Comparison of ENCODE assay signal across 2 cellular contexts in the genomic region with DNA sequence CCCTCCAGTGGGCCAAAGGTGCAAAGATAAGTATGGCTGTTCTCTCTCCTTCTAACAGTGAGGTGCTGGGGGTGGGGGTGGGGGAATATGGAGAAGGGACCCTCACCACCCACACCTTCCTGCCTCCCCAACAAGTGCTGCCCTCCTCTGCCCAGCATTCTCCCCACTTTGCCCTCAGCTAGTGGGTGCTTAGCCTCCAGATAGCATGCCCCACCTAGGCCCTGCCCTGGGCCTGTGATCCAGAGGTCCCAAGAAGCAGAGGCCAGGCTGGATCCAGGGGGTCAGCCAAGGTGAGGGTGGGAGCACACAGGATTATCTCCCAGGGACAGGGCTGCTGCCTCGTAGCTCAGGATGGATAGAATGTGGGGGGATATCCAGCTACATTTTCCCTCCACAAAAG.
TF ChIP-seq lines count a peak whose summit lies in the region.

No MANE protein-coding gene starts in this region.

TF ChIP-seq in SK-N-SH, 30 proteins besides CTCF, POLR2A, EP300 and RAD21 (continued from another document):
- TF ChIP-seq, protein P1, sequence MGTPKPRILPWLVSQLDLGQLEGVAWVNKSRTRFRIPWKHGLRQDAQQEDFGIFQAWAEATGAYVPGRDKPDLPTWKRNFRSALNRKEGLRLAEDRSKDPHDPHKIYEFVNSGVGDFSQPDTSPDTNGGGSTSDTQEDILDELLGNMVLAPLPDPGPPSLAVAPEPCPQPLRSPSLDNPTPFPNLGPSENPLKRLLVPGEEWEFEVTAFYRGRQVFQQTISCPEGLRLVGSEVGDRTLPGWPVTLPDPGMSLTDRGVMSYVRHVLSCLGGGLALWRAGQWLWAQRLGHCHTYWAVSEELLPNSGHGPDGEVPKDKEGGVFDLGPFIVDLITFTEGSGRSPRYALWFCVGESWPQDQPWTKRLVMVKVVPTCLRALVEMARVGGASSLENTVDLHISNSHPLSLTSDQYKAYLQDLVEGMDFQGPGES (IDR thresholded peaks at IDR 0.05; ENCODE audit: low read depth, low read length): no peak
- TF ChIP-seq GATA2 (CRISPR knock-in tag; IDR thresholded peaks at IDR 0.05) (no peak), RFX5 (IDR thresholded peaks at IDR 0.05; ENCODE audit: low read length) (no peak), JUND (IDR thresholded peaks at IDR 0.05) (no peak), SIN3A (IDR thresholded peaks at IDR 0.05; ENCODE audit: borderline replicate concordance, low read depth, low read length) (no peak), RCOR1 (IDR thresholded peaks at IDR 0.05; ENCODE audit: low read length) (no peak)
TF ChIP-seq in SK-N-SH: peak in this region for 0.

TF ChIP-seq in SK-N-SH treated with all-trans-retinoic acid at 6 μM for 48 hours, 23 proteins besides CTCF, POLR2A, EP300 and RAD21 (continued from another document):
- TF ChIP-seq, protein P2, sequence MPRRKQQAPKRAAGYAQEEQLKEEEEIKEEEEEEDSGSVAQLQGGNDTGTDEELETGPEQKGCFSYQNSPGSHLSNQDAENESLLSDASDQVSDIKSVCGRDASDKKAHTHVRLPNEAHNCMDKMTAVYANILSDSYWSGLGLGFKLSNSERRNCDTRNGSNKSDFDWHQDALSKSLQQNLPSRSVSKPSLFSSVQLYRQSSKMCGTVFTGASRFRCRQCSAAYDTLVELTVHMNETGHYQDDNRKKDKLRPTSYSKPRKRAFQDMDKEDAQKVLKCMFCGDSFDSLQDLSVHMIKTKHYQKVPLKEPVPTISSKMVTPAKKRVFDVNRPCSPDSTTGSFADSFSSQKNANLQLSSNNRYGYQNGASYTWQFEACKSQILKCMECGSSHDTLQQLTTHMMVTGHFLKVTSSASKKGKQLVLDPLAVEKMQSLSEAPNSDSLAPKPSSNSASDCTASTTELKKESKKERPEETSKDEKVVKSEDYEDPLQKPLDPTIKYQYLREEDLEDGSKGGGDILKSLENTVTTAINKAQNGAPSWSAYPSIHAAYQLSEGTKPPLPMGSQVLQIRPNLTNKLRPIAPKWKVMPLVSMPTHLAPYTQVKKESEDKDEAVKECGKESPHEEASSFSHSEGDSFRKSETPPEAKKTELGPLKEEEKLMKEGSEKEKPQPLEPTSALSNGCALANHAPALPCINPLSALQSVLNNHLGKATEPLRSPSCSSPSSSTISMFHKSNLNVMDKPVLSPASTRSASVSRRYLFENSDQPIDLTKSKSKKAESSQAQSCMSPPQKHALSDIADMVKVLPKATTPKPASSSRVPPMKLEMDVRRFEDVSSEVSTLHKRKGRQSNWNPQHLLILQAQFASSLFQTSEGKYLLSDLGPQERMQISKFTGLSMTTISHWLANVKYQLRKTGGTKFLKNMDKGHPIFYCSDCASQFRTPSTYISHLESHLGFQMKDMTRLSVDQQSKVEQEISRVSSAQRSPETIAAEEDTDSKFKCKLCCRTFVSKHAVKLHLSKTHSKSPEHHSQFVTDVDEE (CRISPR knock-in tag; IDR thresholded peaks at IDR 0.05): no peak
- no peak for TF ChIP-seq ARNTL (CRISPR knock-in tag; IDR thresholded peaks at IDR 0.05; ENCODE audit: borderline replicate concordance, low read depth)
